ENCODE assay signal across 21 cellular contexts in the genomic region with DNA sequence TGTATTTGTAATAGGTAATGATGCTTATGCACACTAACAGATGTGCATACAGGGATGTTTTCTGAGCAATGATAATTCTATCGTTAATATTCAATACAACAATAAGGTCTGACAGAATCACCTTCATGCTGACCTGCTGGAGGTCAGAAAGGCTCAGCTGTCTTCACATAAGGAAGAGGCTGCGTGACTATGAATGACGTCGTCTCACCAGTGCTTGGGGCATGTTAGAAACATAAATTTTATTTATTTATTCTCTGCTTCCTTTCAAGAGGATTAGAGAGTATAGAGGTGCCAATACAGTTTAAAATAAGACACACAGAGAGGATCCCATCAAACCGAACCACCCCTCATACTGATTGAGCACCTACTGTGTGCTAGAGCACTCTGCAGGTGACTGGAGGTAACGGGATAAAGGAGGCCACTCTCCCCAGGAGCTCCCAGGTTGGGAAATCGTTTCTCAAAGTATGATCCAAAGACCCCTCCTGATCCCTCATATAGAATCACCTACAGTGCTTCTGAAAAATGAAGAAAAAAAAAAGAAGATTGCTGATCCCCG.
A peak's percentile ranks its signal among the peaks of the same experiment; 100 is the strongest.
DNase-seq lines count a peak whose midpoint lies in the region; ATAC-seq and TF ChIP-seq lines count a peak whose summit lies in the region.
"Had no signal": no experiment of that assay in that cellular context is flagged by ENCODE, and none has a peak within 500 bp of the region (broad histone marks: within the 10 kb centered on the region; RNA-seq: fewer than 3 reads in every experiment).

No MANE protein-coding gene starts in this region.

- H3K9me3 Mint-ChIP-seq in endodermal cell (no peaks in the 10 kb centered on the region), nephron (peaks cover 2% of the 10 kb centered on the region)
- H3K9me3 Mint-ChIP-seq: CD4-positive, alpha-beta memory T cell; GM23338; H9 had no signal

- peak overlapping the region; percentile 74 for H3K27ac ChIP-seq in endodermal cell (ENCODE audit: low read depth, low read length)
- H3K27ac ChIP-seq: A549 had no signal

- no peak overlapping the region for H3K27ac Mint-ChIP-seq in endodermal cell
- H3K27ac Mint-ChIP-seq in nephron: peak overlapping the region; percentile 34 to 73 (median 58)
- H3K27ac Mint-ChIP-seq: CD4-positive, alpha-beta memory T cell; GM23338; H9; HFFc6 had no signal

- H3K4me1 Mint-ChIP-seq in endodermal cell (peaks cover 28% of the 10 kb centered on the region), nephron (peaks cover 25% of the 10 kb centered on the region)
- H3K4me1 Mint-ChIP-seq: GM23338, H9 had no signal

- no peak for TF ChIP-seq CTCF in endodermal cell (conservative IDR thresholded peaks at IDR 0.05)
- TF ChIP-seq CTCF in nephron (IDR thresholded peaks at IDR 0.05; ENCODE audit: unreplicated experiment in 3 of 3): no peak

- 72 to 87% methylated on average over 2 to 7 of the region's 8 CpGs for WGBS in endodermal cell (ENCODE audit: insufficient coverage in 1 of 2, insufficient read length in 1 of 2), 2 experiments

- H3K4me1 ChIP-seq in endodermal cell (ENCODE audit: control insufficient read depth, insufficient read depth, low read length): peaks cover 11% of the 10 kb centered on the region
- H3K4me1 ChIP-seq: A549 had no signal

- ATAC-seq in GM19395 (IDR thresholded peaks at IDR 0.05; ENCODE audit: unreplicated experiment) (no peak), left colon (no peak)
- ATAC-seq: A549, GM12878, GM23338, HCT116 had no signal

- intact Hi-C loops in left colon (cut with DNase I, micrococcal nuclease): no loop called here

- H3K9me3 ChIP-seq in endodermal cell (ENCODE audit: control insufficient read depth, low read length): peaks cover 3% of the 10 kb centered on the region
- H3K9me3 ChIP-seq: A549 had no signal

- H3K4me3 Mint-ChIP-seq in endodermal cell (no peak overlapping the region), nephron (no peak overlapping the region)
- H3K4me3 Mint-ChIP-seq: CD4-positive, alpha-beta memory T cell; GM23338; H9; HFFc6 had no signal

- no peaks in the 10 kb centered on the region for H3K36me3 ChIP-seq in endodermal cell (ENCODE audit: control insufficient read depth, insufficient read depth, low read length)

- no peak overlapping the region for H3K9ac ChIP-seq in endodermal cell (ENCODE audit: extremely low read depth, low read length, poor library complexity, severe bottlenecking)

- DNase-seq in NCI-H1092 treated with DMSO at 0.1 percent for 48 hours (lab: John Stamatoyannopoulos, UW): peak; percentile 18
- DNase-seq in NCI-H1092 (lab: John Stamatoyannopoulos, UW): no peak
- no peak for DNase-seq in endodermal cell
- DNase-seq in NCI-H2081 treated with DMSO at 0.1 percent for 48 hours (lab: John Stamatoyannopoulos, UW): no peak
- DNase-seq in left colon: no peak
- DNase-seq: 8988T; C1 segment of cervical spinal cord; Calu3; CD4-positive, alpha-beta memory T cell; COR-L47; DMS79; EL; GDM1; H9; HFFc6 had no signal

- H3K36me3 Mint-ChIP-seq in endodermal cell (ENCODE audit: low read depth) (no peaks in the 10 kb centered on the region), nephron (ENCODE audit: low read depth) (no peaks in the 10 kb centered on the region)
- H3K36me3 Mint-ChIP-seq: CD4-positive, alpha-beta memory T cell had no signal

- no peaks in the 10 kb centered on the region for H3K27me3 ChIP-seq in endodermal cell (ENCODE audit: control insufficient read depth, insufficient read depth, low read length, poor library complexity, severe bottlenecking)

- H3K27me3 Mint-ChIP-seq in endodermal cell (ENCODE audit: insufficient read depth) (no peaks in the 10 kb centered on the region), nephron (ENCODE audit: low read depth) (peaks cover 3% of the 10 kb centered on the region)
- H3K27me3 Mint-ChIP-seq: CD4-positive, alpha-beta memory T cell had no signal

- H3K4me3 ChIP-seq in endodermal cell (ENCODE audit: low read length): no peak overlapping the region
- H3K4me3 ChIP-seq: A549, GM12878, GM23338 had no signal
